Comparison of ENCODE assay signal across 18 cellular contexts in the genomic region with DNA sequence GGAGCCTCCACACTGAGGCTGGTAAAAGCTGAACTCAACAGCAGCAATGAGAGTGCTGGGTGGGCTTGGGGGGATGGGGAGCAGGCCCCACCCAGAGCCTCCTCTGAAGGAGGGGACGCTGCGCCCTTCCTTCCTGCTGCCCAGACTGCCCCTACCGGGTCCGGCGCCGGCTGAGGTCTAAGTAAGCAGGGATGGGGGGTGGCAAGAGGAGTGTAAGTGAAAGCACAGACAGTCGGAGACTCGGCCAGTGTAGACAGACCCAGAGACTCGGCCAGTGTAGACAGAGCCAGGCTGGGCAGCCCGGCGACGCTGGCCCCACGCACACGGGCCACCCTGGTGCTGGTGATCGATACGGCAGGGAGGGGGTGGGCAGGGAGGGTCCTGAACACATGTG. TPM values are rescaled to one million over a fixed set of nuclear protein-coding genes. Genes with fewer than 3 reads are reported as not detected.
"Had no signal": no experiment of that assay in that cellular context is flagged by ENCODE, and none has a peak within 500 bp of the region (broad histone marks: within the 10 kb centered on the region; RNA-seq: fewer than 3 reads in every experiment).

No MANE protein-coding gene starts in this region.

- H3K27ac Mint-ChIP-seq: activated CD4-positive, alpha-beta memory T cell treated with anti-CD3 and anti-CD28 coated beads for 36 hours; activated T-cell treated with anti-CD3 and anti-CD28 coated beads, Interleukin-2, amount 50 U/mL, for 72 hours; endodermal cell; stimulated activated effector memory CD8-positive, alpha-beta T cell treated with anti-CD3 and anti-CD28 coated beads, Interleukin-12 subunit alpha, Interleukin-12 subunit beta, amount 100 ng/mL, for 72 hours had no signal

- DNase-seq: activated CD4-positive, alpha-beta memory T cell treated with anti-CD3 and anti-CD28 coated beads for 36 hours; activated CD8-positive, alpha-beta memory T cell treated with anti-CD3 and anti-CD28 coated beads, Interleukin-2, amount 50 U/mL, for 4 hours; activated gamma-delta T cell treated with Interleukin-2 at 50 U/mL for 16 hours; activated T-cell treated with anti-CD3 and anti-CD28 coated beads, Interleukin-2, amount 50 U/mL, for 72 hours; cerebellar nuclear complex; dermis blood vessel endothelial cell; endodermal cell; mesendoderm; retina; small intestine had no signal

- H3K9me3 Mint-ChIP-seq: activated CD4-positive, alpha-beta memory T cell treated with anti-CD3 and anti-CD28 coated beads for 36 hours; activated T-cell treated with anti-CD3 and anti-CD28 coated beads, Interleukin-2, amount 50 U/mL, for 72 hours; endodermal cell; stimulated activated effector memory CD8-positive, alpha-beta T cell treated with anti-CD3 and anti-CD28 coated beads, Interleukin-12 subunit alpha, Interleukin-12 subunit beta, amount 100 ng/mL, for 72 hours had no signal

- H3K4me3 Mint-ChIP-seq: activated CD4-positive, alpha-beta memory T cell treated with anti-CD3 and anti-CD28 coated beads for 36 hours; activated T-cell treated with anti-CD3 and anti-CD28 coated beads, Interleukin-2, amount 50 U/mL, for 72 hours; endodermal cell; stimulated activated effector memory CD8-positive, alpha-beta T cell treated with anti-CD3 and anti-CD28 coated beads, Interleukin-12 subunit alpha, Interleukin-12 subunit beta, amount 100 ng/mL, for 72 hours had no signal

- H3K9me3 ChIP-seq: body of pancreas, pancreas, transverse colon had no signal

- H3K36me3 ChIP-seq: transverse colon had no signal

- H3K4me3 ChIP-seq: body of pancreas, pancreas, transverse colon had no signal

- ATAC-seq: activated T-cell treated with anti-CD3 and anti-CD28 coated beads, Interleukin-2, amount 50 U/mL, for 72 hours; body of pancreas; left lobe of liver; pancreas; stimulated activated effector memory CD8-positive, alpha-beta T cell treated with anti-CD3 and anti-CD28 coated beads, Interleukin-12 subunit alpha, Interleukin-12 subunit beta, amount 100 ng/mL, for 72 hours had no signal

- H3K27me3 ChIP-seq: body of pancreas, pancreas had no signal

- H3K27me3 Mint-ChIP-seq: activated CD4-positive, alpha-beta memory T cell treated with anti-CD3 and anti-CD28 coated beads for 36 hours had no signal

- H3K27ac ChIP-seq: body of pancreas, pancreas, transverse colon, VCaP had no signal

RNA-seq across cellular contexts. Expression of a gene that starts 7.4 kb away (rescaled TPM):
- total RNA-seq: activated CD4-positive, alpha-beta memory T cell treated with anti-CD3 and anti-CD28 coated beads for 36 hours; activated T-cell treated with anti-CD3 and anti-CD28 coated beads, Interleukin-2, amount 50 U/mL, for 72 hours; subcutaneous adipose tissue had no signal
- polyA plus RNA-seq: neural cell had no signal
